9 cellular contexts compared by ENCODE assay signal in genomic region chrX:70422886-70423336, GRCh38. TPM values are rescaled to one million over a fixed set of nuclear protein-coding genes. Genes with fewer than 3 reads are reported as not detected.
DNase-seq lines count a peak whose midpoint lies in the region; ATAC-seq and TF ChIP-seq lines count a peak whose summit lies in the region.
"Had no signal": no experiment of that assay in that cellular context is flagged by ENCODE, and none has a peak within 500 bp of the region (broad histone marks: within the 10 kb centered on the region; RNA-seq: fewer than 3 reads in every experiment).

GDPD2 (plus strand) TSS chrX:70423314; CDS start chrX:70424985, 1,671 bp downstream.

- intact Hi-C loops in breast epithelium (cut with DNase I; ENCODE audit: low total_unique reads) (no loop called here), upper lobe of right lung (cut with DNase I) (no loop called here), OCI-LY7 (cut with micrococcal nuclease; ENCODE audit: unreplicated experiment) (no loop called here)

- no peak for TF ChIP-seq CTCF in breast epithelium (IDR thresholded peaks at IDR 0.05)
- no peak for TF ChIP-seq CTCF in upper lobe of right lung (IDR thresholded peaks at IDR 0.05)
- no peak for TF ChIP-seq CTCF in OCI-LY7 (conservative IDR thresholded peaks at IDR 0.05; ENCODE audit: low read length)

- POLR2A ChIA-PET in OCI-LY7 (lab: Charles Lee): interaction anchor here (0.6 to 0.8 kb wide), 2 partner anchors 9 to 627 kb away, joined by 3 read pairs; no protein-coding TSS in a partner anchor

- no peaks in the 10 kb centered on the region for H3K79me2 ChIP-seq in OCI-LY7 (ENCODE audit: insufficient read depth, low read depth, low read length)

- H3K4me1 ChIP-seq in breast epithelium (no peaks in the 10 kb centered on the region), upper lobe of right lung (no peaks in the 10 kb centered on the region), OCI-LY7 (ENCODE audit: insufficient read depth, low read length, poor library complexity, severe bottlenecking) (no peaks in the 10 kb centered on the region)

- H3K4me3 ChIP-seq in breast epithelium: no peak within 1 kb of the TSS
- H3K4me3 ChIP-seq in upper lobe of right lung: no peak within 1 kb of the TSS
- no peak within 1 kb of the TSS for H3K4me3 ChIP-seq in OCI-LY7 (ENCODE audit: low read depth, low read length, poor library complexity, severe bottlenecking)
- H3K4me3 ChIP-seq: MG63 had no signal

- H3K27me3 ChIP-seq in breast epithelium (peaks cover 0 to 78% of the 10 kb centered on the region in 2 donors), upper lobe of right lung (no peaks in the 10 kb centered on the region)
- H3K27me3 ChIP-seq: MG63 had no signal

- no peaks in the 10 kb centered on the region for H4K20me1 ChIP-seq in OCI-LY7 (ENCODE audit: insufficient read depth, low read length)

- H3K9me3 ChIP-seq in breast epithelium (no peaks in the 10 kb centered on the region), upper lobe of right lung (no peaks in the 10 kb centered on the region), OCI-LY7 (ENCODE audit: low read length) (no peaks in the 10 kb centered on the region)
- H3K9me3 ChIP-seq: MG63 had no signal

- no peaks in the 10 kb centered on the region for H3K36me3 ChIP-seq in breast epithelium
- no peaks in the 10 kb centered on the region for H3K36me3 ChIP-seq in upper lobe of right lung
- peaks cover 31% of the 10 kb centered on the region for H3K36me3 ChIP-seq in OCI-LY7 (ENCODE audit: insufficient read depth, low read length)
- H3K36me3 ChIP-seq: MG63 had no signal

- peak; percentile 36 for ATAC-seq in upper lobe of right lung

- no peak within 1 kb of the TSS for H3K4me2 ChIP-seq in OCI-LY7 (ENCODE audit: low read length)

- H3K27ac ChIP-seq in breast epithelium (no peak within 1 kb of the TSS), upper lobe of right lung (no peak within 1 kb of the TSS), OCI-LY7 (ENCODE audit: low read depth, low read length, poor library complexity, severe bottlenecking) (no peak within 1 kb of the TSS)

- BruUV-seq in OCI-LY7 (replicated peaks; lab: Mats Ljungman, UMichigan): no TSS peak

- no peak within 1 kb of the TSS for H2AFZ ChIP-seq in OCI-LY7 (ENCODE audit: low read length)

- no peaks in the 10 kb centered on the region for H3K9me2 ChIP-seq in OCI-LY7 (ENCODE audit: insufficient read depth, low read length)

- CTCF ChIA-PET in OCI-LY7 (lab: Charles Lee; ENCODE audit: unreplicated experiment): no interaction called here

- TF ChIP-seq POLR2A in breast epithelium (IDR thresholded peaks at IDR 0.05): no peak

- DNase-seq in T47D (ENCODE audit: low read depth in 1 of 2, low spot score in 1 of 2) (peak; percentile 7 to 60), breast epithelium (ENCODE audit: low spot score in 2 of 2) (no peak), SHP77 treated with DMSO at 0.1 percent for 48 hours (lab: John Stamatoyannopoulos, UW) (peak; percentile 49), hypothalamus (lab: John Stamatoyannopoulos, UW) (peak in 29 of 51 donors; percentile 2 to 74 (median 36)), upper lobe of right lung (no peak), OCI-LY7 (ENCODE audit: low spot score) (no peak), UCSD-AML1 (lab: John Stamatoyannopoulos, UW; ENCODE audit: unreplicated experiment) (no peak)
- no peak for DNase-seq in activated effector memory CD4-positive, alpha-beta T cell treated with anti-CD3 and anti-CD28 coated beads, Interleukin-2, amount 50 U/mL, for 16 hours
- DNase-seq: MG63 had no signal

- in situ Hi-C loops in T47D (cut with HindIII; ENCODE audit: low pct_unique_long_range_greater_than_20kb, low sequenced_read_pairs): no loop called here

RNA-seq across cellular contexts. Expression of gene GDPD2, which starts in this region (rescaled TPM):
- under 1 TPM in 1 of 3 donors, not detected in 2; 0.15 TPM for total RNA-seq in breast epithelium
- total RNA-seq in upper lobe of right lung: not detected
- total RNA-seq in OCI-LY7 (2014; rRNA removed; shearing (Covaris generic)): 0.16 TPM in 1 of 2 replicates, not detected in the other
- not detected in 2 replicates for total RNA-seq in OCI-LY7 (2022)

Comparison
In these comparisons a context has a peak if more than half of its experiments do, and no peak if none do; other contexts are left out.
1. DNase-seq: peak in T47D (2 of 2), SHP77 treated with DMSO at 0.1 percent for 48 hours (single experiment) and hypothalamus (29 of 51); none in breast epithelium (0 of 2), upper lobe of right lung (single experiment), OCI-LY7 (single experiment), activated effector memory CD4-positive, alpha-beta T cell treated with anti-CD3 and anti-CD28 coated beads, Interleukin-2, amount 50 U/mL, for 16 hours (single experiment) and UCSD-AML1 (single experiment).
2. Peak in ATAC-seq in upper lobe of right lung; RNA of the gene not detected or under 1 TPM.